Comparison of ENCODE assay signal across 18 cellular contexts in genomic region chr2:110812726-110813645, GRCh38.
DNase-seq lines count a peak whose midpoint lies in the region; ATAC-seq, FAIRE-seq and TF ChIP-seq lines count a peak whose summit lies in the region.
"Had no signal": no experiment of that assay in that cellular context is flagged by ENCODE, and none has a peak within 500 bp of the region (broad histone marks: within the 10 kb centered on the region; RNA-seq: fewer than 3 reads in every experiment).

No MANE protein-coding gene starts in this region.

- WGBS in mesenchymal stem cell, result 89% methylated on average over 12 of the region's 12 CpGs
- WGBS in small intestine, 3 donors, result 92 to 93% (median 93%) methylated on average over 12 of the region's 12 CpGs

- ATAC-seq in gastrocnemius medialis, result peak in 1 of 2 donors; percentile 9
- ATAC-seq: HCT116, Panc1 had no signal

- peaks cover 0 to 57% (median 30%) of the 10 kb centered on the region in 10 experiments; a peak in 16 of 20 replicates for H3K4me1 ChIP-seq in BLaER1 treated with 17β-estradiol and CSF1 and Interleukin-3, amounts not matched to agents 10 nM and 100 nM
- H3K4me1 ChIP-seq in mesenchymal stem cell (ENCODE audit: control insufficient read depth, insufficient read depth, low read depth, low read length) (peaks cover 3% of the 10 kb centered on the region), gastrocnemius medialis (peaks cover 44 to 61% of the 10 kb centered on the region in 2 donors), MM.1S (ENCODE audit: low read length) (peaks cover 31% of the 10 kb centered on the region), small intestine (ENCODE audit: control insufficient read depth in 2 of 2, insufficient read depth in 1 of 2, low read depth in 1 of 2, low read length in 1 of 2) (no peaks in the 10 kb centered on the region)
- H3K4me1 ChIP-seq: SJSA1 had no signal

- H2AK5ac ChIP-seq in mesenchymal stem cell (ENCODE audit: low read length, severe bottlenecking), result peak overlapping the region; percentile 37

- peak; percentile 15 for DNase-seq in MG63
- no peak for DNase-seq in mesenchymal stem cell
- peak in 1 of 2 donors; percentile 52 for DNase-seq in gastrocnemius medialis
- DNase-seq in NCI-H748 treated with DMSO at 0.1 percent for 48 hours (lab: John Stamatoyannopoulos, UW), result no peak
- no peak for DNase-seq in MM.1S
- DNase-seq in small intestine, result no peak
- DNase-seq in RCC 7860 (ENCODE audit: low spot score), result no peak
- DNase-seq: C1 segment of cervical spinal cord, DMS 273 treated with DMSO at 0.1 percent for 48 hours, GDM1, GM23248, NCI-H1694 treated with DMSO at 0.1 percent for 48 hours, NCI-H2227 treated with DMSO at 0.1 percent for 48 hours, NCI-H510A treated with DMSO at 0.1 percent for 48 hours had no signal

- no peak overlapping the region for H3K14ac ChIP-seq in mesenchymal stem cell (ENCODE audit: low read length in 2 of 2)

- H3K79me1 ChIP-seq in mesenchymal stem cell (replicated peaks; ENCODE audit: low read length, poor library complexity, severe bottlenecking), result no peaks in the 10 kb centered on the region

- H3K18ac ChIP-seq in mesenchymal stem cell (ENCODE audit: low read depth in 1 of 2, low read length in 2 of 2), result no peak overlapping the region

- no peak overlapping the region for H2AFZ ChIP-seq in mesenchymal stem cell (ENCODE audit: low read depth, low read length)
- no peak overlapping the region for H2AFZ ChIP-seq in MM.1S (ENCODE audit: low read length)
- H2AFZ ChIP-seq: GM23248 had no signal

- H2BK15ac ChIP-seq in mesenchymal stem cell (ENCODE audit: low read depth, poor library complexity, severe bottlenecking), result no peak overlapping the region

- H3K9me2 ChIP-seq in MM.1S (replicated peaks; ENCODE audit: insufficient read depth, low read length), result no peaks in the 10 kb centered on the region

- H3K4me3 ChIP-seq in BLaER1 treated with 17β-estradiol and CSF1 and Interleukin-3, amounts not matched to agents 10 nM and 100 nM, result no peak overlapping the region
- H3K4me3 ChIP-seq in MG63, result no peak overlapping the region
- no peak overlapping the region for H3K4me3 ChIP-seq in mesenchymal stem cell (ENCODE audit: insufficient read depth in 1 of 2, low read depth in 1 of 2, low read length in 2 of 2)
- H3K4me3 ChIP-seq in gastrocnemius medialis, result no peak overlapping the region
- H3K4me3 ChIP-seq in MM.1S (ENCODE audit: low read length), result no peak overlapping the region
- H3K4me3 ChIP-seq in small intestine (ENCODE audit: low read depth in 1 of 2, low read length in 2 of 2), result no peak overlapping the region
- H3K4me3 ChIP-seq: GM23248, SJSA1 had no signal

- no peaks in the 10 kb centered on the region for H3K79me2 ChIP-seq in MM.1S (ENCODE audit: low read length)

- no peak overlapping the region for H4K8ac ChIP-seq in mesenchymal stem cell (ENCODE audit: low read length)

- no peak overlapping the region for H3K27ac ChIP-seq in BLaER1 treated with 17β-estradiol and CSF1 and Interleukin-3, amounts not matched to agents 10 nM and 100 nM
- H3K27ac ChIP-seq in mesenchymal stem cell (ENCODE audit: low read length, poor library complexity, severe bottlenecking), result no peak overlapping the region
- peak overlapping the region; percentile 81 to 97 (median 90) for H3K27ac ChIP-seq in gastrocnemius medialis
- no peak overlapping the region for H3K27ac ChIP-seq in MM.1S (ENCODE audit: low read length)
- H3K27ac ChIP-seq in small intestine (ENCODE audit: low read depth in 1 of 2, low read length in 1 of 2), result no peak overlapping the region
- H3K27ac ChIP-seq: GM23248, SJSA1 had no signal

- H4K91ac ChIP-seq in mesenchymal stem cell (ENCODE audit: low read length), result no peak overlapping the region

- no peak overlapping the region for H3K4ac ChIP-seq in mesenchymal stem cell (ENCODE audit: low read depth in 1 of 2, low read length in 2 of 2)

- in situ Hi-C loops in gastrocnemius medialis (cut with MboI; ENCODE audit: low sequenced_read_pairs in 4 of 4), result loop anchor here in 2 of 4 donors (10.0 to 25.0 kb wide), 2 partner anchors 322 to 899 kb away; no protein-coding TSS in a partner anchor

- 0 out of 22 replicates have a peak overlapping the region, but pooled peaks of 1 of the 11 experiments have one; percentile 2 for H3K9ac ChIP-seq in BLaER1 treated with 17β-estradiol and CSF1 and Interleukin-3, amounts not matched to agents 10 nM and 100 nM
- H3K9ac ChIP-seq in mesenchymal stem cell (ENCODE audit: low read length), result no peak overlapping the region
- no peak overlapping the region for H3K9ac ChIP-seq in MM.1S (ENCODE audit: low read length)
- H3K9ac ChIP-seq: GM23248 had no signal

- peaks cover 14% of the 10 kb centered on the region for H3F3A ChIP-seq in MM.1S (ENCODE audit: insufficient read depth, low read length)

- no peaks in the 10 kb centered on the region for H4K20me1 ChIP-seq in BLaER1 treated with 17β-estradiol and CSF1 and Interleukin-3, amounts not matched to agents 10 nM and 100 nM
- H4K20me1 ChIP-seq in MM.1S (ENCODE audit: insufficient read depth, low read length), result no peaks in the 10 kb centered on the region

- peak overlapping the region in 9 of 11 experiments; percentile 40 to 82 (median 64); a peak in 18 of 22 replicates for H3K4me2 ChIP-seq in BLaER1 treated with 17β-estradiol and CSF1 and Interleukin-3, amounts not matched to agents 10 nM and 100 nM
- H3K4me2 ChIP-seq in mesenchymal stem cell (ENCODE audit: low read length, poor library complexity, severe bottlenecking) (no peak overlapping the region), MM.1S (ENCODE audit: low read depth, low read length) (no peak overlapping the region)

- TF ChIP-seq CTCF in gastrocnemius medialis (IDR thresholded peaks at IDR 0.05 in 4 of 5, conservative IDR thresholded peaks at IDR 0.05 in 1 of 5), result no peak
- no peak for TF ChIP-seq CTCF in MM.1S (IDR thresholded peaks at IDR 0.05; ENCODE audit: low read length)

- intact Hi-C loops in gastrocnemius medialis (cut with DNase I; ENCODE audit: low total_unique reads), result loop anchor here (1.0 kb wide), 1 partner anchor 322 kb away; no protein-coding TSS in a partner anchor

- no peak for TF ChIP-seq POLR2A in gastrocnemius medialis (IDR thresholded peaks at IDR 0.05)

- H2BK12ac ChIP-seq in mesenchymal stem cell (ENCODE audit: low read length in 2 of 2), result no peak overlapping the region

- H2BK5ac ChIP-seq in mesenchymal stem cell (ENCODE audit: low read depth, low read length, poor library complexity, severe bottlenecking), result no peak overlapping the region

- no peaks in the 10 kb centered on the region for H3K9me3 ChIP-seq in BLaER1 treated with 17β-estradiol and CSF1 and Interleukin-3, amounts not matched to agents 10 nM and 100 nM (replicated peaks in 1 of 11)
- no peaks in the 10 kb centered on the region for H3K9me3 ChIP-seq in MG63
- H3K9me3 ChIP-seq in mesenchymal stem cell (ENCODE audit: control insufficient read depth, low read length), result no peaks in the 10 kb centered on the region
- H3K9me3 ChIP-seq in gastrocnemius medialis, result no peaks in the 10 kb centered on the region
- H3K9me3 ChIP-seq in MM.1S (replicated peaks; ENCODE audit: insufficient read depth, low read length), result no peaks in the 10 kb centered on the region
- no peaks in the 10 kb centered on the region for H3K9me3 ChIP-seq in small intestine (ENCODE audit: control insufficient read depth, low read depth)
- H3K9me3 ChIP-seq: SJSA1 had no signal

- H3K27me3 ChIP-seq in BLaER1 treated with 17β-estradiol and CSF1 and Interleukin-3, amounts not matched to agents 10 nM and 100 nM, result peaks cover 0 to 15% (median 9%) of the 10 kb centered on the region in 11 experiments; a peak in 13 of 22 replicates
- H3K27me3 ChIP-seq in MG63 (no peaks in the 10 kb centered on the region), mesenchymal stem cell (ENCODE audit: control insufficient read depth in 1 of 2, insufficient read depth in 1 of 2, low read length in 2 of 2) (peaks cover 45 to 59% of the 10 kb centered on the region in 2 experiments), gastrocnemius medialis (no peaks in the 10 kb centered on the region), MM.1S (replicated peaks; ENCODE audit: insufficient read depth, low read length) (no peaks in the 10 kb centered on the region), small intestine (ENCODE audit: control insufficient read depth in 2 of 2, insufficient read depth in 2 of 2, low read length in 2 of 2) (no peaks in the 10 kb centered on the region)
- H3K27me3 ChIP-seq: SJSA1 had no signal

- H3K23ac ChIP-seq in mesenchymal stem cell (ENCODE audit: low read length in 2 of 2), result no peak overlapping the region

- H3K36me3 ChIP-seq in BLaER1 treated with 17β-estradiol and CSF1 and Interleukin-3, amounts not matched to agents 10 nM and 100 nM, result no peaks in the 10 kb centered on the region
- H3K36me3 ChIP-seq in MG63 (no peaks in the 10 kb centered on the region), mesenchymal stem cell (ENCODE audit: control insufficient read depth in 1 of 2, insufficient read depth in 2 of 2, low read depth in 1 of 2, low read length in 2 of 2) (no peaks in the 10 kb centered on the region), gastrocnemius medialis (no peaks in the 10 kb centered on the region), MM.1S (replicated peaks; ENCODE audit: insufficient read depth, low read length) (no peaks in the 10 kb centered on the region), small intestine (ENCODE audit: control insufficient read depth in 2 of 2, insufficient read depth in 2 of 2, low read length in 2 of 2) (no peaks in the 10 kb centered on the region)
- H3K36me3 ChIP-seq: SJSA1 had no signal

- FAIRE-seq in small intestine (lab: Jason Lieb, UNC), result no peak
- no peak for FAIRE-seq in RCC 7860 (lab: Jason Lieb, UNC)

- H2BK120ac ChIP-seq in mesenchymal stem cell (ENCODE audit: low read depth, low read length), result no peak overlapping the region

Comparison
In these comparisons a context has a peak if more than half of its experiments do, and no peak if none do; other contexts are left out.
1. H3K27ac ChIP-seq: peak in gastrocnemius medialis (4 of 4); none in BLaER1 treated with 17β-estradiol and CSF1 and Interleukin-3, amounts not matched to agents 10 nM and 100 nM (0 of 11), mesenchymal stem cell (single experiment), MM.1S (single experiment) and small intestine (0 of 2).
2. H3K4me2 ChIP-seq: peak in BLaER1 treated with 17β-estradiol and CSF1 and Interleukin-3, amounts not matched to agents 10 nM and 100 nM (9 of 11); none in mesenchymal stem cell (single experiment) and MM.1S (single experiment).